In the genomic region with DNA sequence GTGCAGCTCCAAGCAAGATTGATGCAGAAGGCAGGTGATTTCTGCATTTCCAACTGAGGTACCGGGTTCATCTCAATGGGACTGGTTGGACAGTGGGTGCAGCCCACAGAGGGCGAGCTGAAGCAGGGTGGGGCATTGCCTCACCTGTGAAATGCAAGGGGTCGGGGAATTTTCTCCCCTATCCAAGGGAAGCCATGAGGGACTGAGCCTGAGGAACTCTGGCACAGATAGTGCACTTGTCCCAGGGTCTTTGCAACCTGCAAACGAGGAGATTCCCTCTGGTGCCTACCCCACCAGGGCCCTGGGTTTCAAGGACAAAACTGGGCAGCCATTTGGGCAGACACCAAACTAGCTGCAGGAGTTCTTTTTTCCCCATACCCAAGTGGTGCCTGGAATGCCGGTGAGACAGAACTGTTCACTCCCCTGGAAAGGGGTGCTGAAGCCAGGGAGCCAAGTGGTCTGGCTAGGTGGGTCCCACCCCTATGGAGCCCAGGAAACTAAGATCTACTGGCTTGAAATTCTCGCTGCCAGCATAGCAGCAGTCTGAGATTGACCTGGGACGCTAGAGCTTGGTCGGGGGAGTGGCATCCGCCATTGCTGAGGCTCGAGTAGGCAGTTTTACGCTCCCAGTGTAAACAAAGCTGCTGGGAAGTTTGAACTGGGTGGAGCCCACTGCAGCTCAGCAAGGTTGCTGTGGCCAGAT, we compare ENCODE assay signal across 1 cellular context. TPM values are rescaled to one million over a fixed set of nuclear protein-coding genes. Genes with fewer than 3 reads are reported as not detected.
"Had no signal": no experiment of that assay in that cellular context is flagged by ENCODE, and none has a peak within 500 bp of the region (broad histone marks: within the 10 kb centered on the region; RNA-seq: fewer than 3 reads in every experiment).

No MANE protein-coding gene starts in this region.

RNA-seq across cellular contexts. Expression of a gene that starts 23.9 kb away (rescaled TPM):
- polyA plus RNA-seq: neural cell had no signal
